16 cellular contexts compared by ENCODE assay signal in genomic region chr3:32340639-32341365, GRCh38. TPM values are rescaled to one million over a fixed set of nuclear protein-coding genes. Genes with fewer than 3 reads are reported as not detected.
DNase-seq lines count a peak whose midpoint lies in the region; ATAC-seq, FAIRE-seq and TF ChIP-seq lines count a peak whose summit lies in the region.
"Had no signal": no experiment of that assay in that cellular context is flagged by ENCODE, and none has a peak within 500 bp of the region (broad histone marks: within the 10 kb centered on the region; RNA-seq: fewer than 3 reads in every experiment).

No MANE protein-coding gene starts in this region.

- H3K4me2 ChIP-seq in A549 (no peak overlapping the region), mesenchymal stem cell (ENCODE audit: low read length, poor library complexity, severe bottlenecking) (no peak overlapping the region)

- H3K4ac ChIP-seq in mesenchymal stem cell (ENCODE audit: low read depth in 1 of 2, low read length in 2 of 2) = no peak overlapping the region

- peaks cover 3% of the 10 kb centered on the region for H3K27me3 Mint-ChIP-seq in nephron progenitor cell (ENCODE audit: low read depth, poor library complexity)
- H3K27me3 Mint-ChIP-seq: activated CD4-positive, alpha-beta memory T cell treated with anti-CD3 and anti-CD28 coated beads for 36 hours; B cell had no signal

- no peak overlapping the region for H3K23ac ChIP-seq in mesenchymal stem cell (ENCODE audit: low read length in 2 of 2)

- H3K18ac ChIP-seq in mesenchymal stem cell (ENCODE audit: low read depth in 1 of 2, low read length in 2 of 2) = no peak overlapping the region

- ATAC-seq in A549 (peak; percentile 61 to 66; a peak in 4 of 6 replicates), esophagus mucosa (no peak)

- CTCF ChIA-PET in A549 (lab: Yijun Ruan, JAX) = interaction anchor here (3.1 kb wide), 1 partner anchor 164 kb away, joined by 21 read pairs; no protein-coding TSS in a partner anchor

- H3K79me1 ChIP-seq in mesenchymal stem cell (replicated peaks; ENCODE audit: low read length, poor library complexity, severe bottlenecking) = no peaks in the 10 kb centered on the region

- peaks cover 19% of the 10 kb centered on the region for H3K4me1 Mint-ChIP-seq in nephron progenitor cell
- H3K4me1 Mint-ChIP-seq: B cell; stimulated activated effector memory CD8-positive, alpha-beta T cell treated with anti-CD3 and anti-CD28 coated beads, Interleukin-12 subunit alpha, Interleukin-12 subunit beta, amount 100 ng/mL, for 72 hours had no signal

- H3K4me1 ChIP-seq in A549 (no peaks in the 10 kb centered on the region), mesenchymal stem cell (ENCODE audit: control insufficient read depth, insufficient read depth, low read depth, low read length) (peaks cover under 1% of the 10 kb centered on the region)

- H3K36me3 ChIP-seq in kidney epithelial cell (ENCODE audit: control insufficient read depth, insufficient read depth, low read length) (no peaks in the 10 kb centered on the region), mesenchymal stem cell (ENCODE audit: control insufficient read depth in 1 of 2, insufficient read depth in 2 of 2, low read depth in 1 of 2, low read length in 2 of 2) (no peaks in the 10 kb centered on the region)

- 81% methylated on average over 7 of the region's 7 CpGs for WGBS in A549 (ENCODE audit: missing lambda C conversion rate)
- 81% methylated on average over 6 of the region's 7 CpGs for WGBS in mesenchymal stem cell

- H3K14ac ChIP-seq in mesenchymal stem cell (ENCODE audit: low read length in 2 of 2) = no peak overlapping the region

- H2BK15ac ChIP-seq in mesenchymal stem cell (ENCODE audit: low read depth, poor library complexity, severe bottlenecking) = no peak overlapping the region

- H3K27me3 ChIP-seq in kidney epithelial cell (ENCODE audit: control insufficient read depth, insufficient read depth, low read length) (no peaks in the 10 kb centered on the region), mesenchymal stem cell (ENCODE audit: control insufficient read depth in 1 of 2, insufficient read depth in 1 of 2, low read length in 2 of 2) (peaks cover 0 to 9% of the 10 kb centered on the region in 2 experiments)
- H3K27me3 ChIP-seq: body of pancreas had no signal

- TF ChIP-seq POLR2A in A549 (IDR thresholded peaks at IDR 0.05; ENCODE audit: low read length) = no peak

- no peak overlapping the region for H2BK12ac ChIP-seq in mesenchymal stem cell (ENCODE audit: low read length in 2 of 2)

- H3K36me3 Mint-ChIP-seq in nephron progenitor cell (ENCODE audit: low read depth) = no peaks in the 10 kb centered on the region
- H3K36me3 Mint-ChIP-seq: stimulated activated effector memory CD8-positive, alpha-beta T cell treated with anti-CD3 and anti-CD28 coated beads, Interleukin-12 subunit alpha, Interleukin-12 subunit beta, amount 100 ng/mL, for 72 hours had no signal

- H3K9me3 Mint-ChIP-seq in nephron progenitor cell = no peaks in the 10 kb centered on the region
- H3K9me3 Mint-ChIP-seq: activated CD4-positive, alpha-beta memory T cell treated with anti-CD3 and anti-CD28 coated beads for 36 hours; endodermal cell; stimulated activated effector memory CD8-positive, alpha-beta T cell treated with anti-CD3 and anti-CD28 coated beads, Interleukin-12 subunit alpha, Interleukin-12 subunit beta, amount 100 ng/mL, for 72 hours had no signal

- no peak for FAIRE-seq in A549 (lab: Jason Lieb, UNC)

- H4K91ac ChIP-seq in mesenchymal stem cell (ENCODE audit: low read length) = no peak overlapping the region

- H3K27ac ChIP-seq in A549 (no peak overlapping the region), mesenchymal stem cell (ENCODE audit: low read length, poor library complexity, severe bottlenecking) (no peak overlapping the region)
- H3K27ac ChIP-seq: body of pancreas had no signal

- no peak overlapping the region for H3K27ac Mint-ChIP-seq in nephron progenitor cell
- H3K27ac Mint-ChIP-seq: activated CD4-positive, alpha-beta memory T cell treated with anti-CD3 and anti-CD28 coated beads for 36 hours; B cell; endodermal cell; stimulated activated effector memory CD8-positive, alpha-beta T cell treated with anti-CD3 and anti-CD28 coated beads, Interleukin-12 subunit alpha, Interleukin-12 subunit beta, amount 100 ng/mL, for 72 hours had no signal

- no peak overlapping the region for H2AK5ac ChIP-seq in mesenchymal stem cell (ENCODE audit: low read length, severe bottlenecking)

- H3K9ac ChIP-seq in mesenchymal stem cell (ENCODE audit: low read length) = no peak overlapping the region

- H4K8ac ChIP-seq in mesenchymal stem cell (ENCODE audit: low read length) = no peak overlapping the region

- TF ChIP-seq CTCF in A549 (IDR thresholded peaks at IDR 0.05) (no peak), HFF-Myc (IDR thresholded peaks at IDR 0.05; ENCODE audit: low read depth, low read length, missing control alignments) (peak; percentile 8), kidney epithelial cell (IDR thresholded peaks at IDR 0.05; ENCODE audit: insufficient read depth, low read length, poor library complexity, severe bottlenecking) (peak; percentile 23), nephron progenitor cell (IDR thresholded peaks at IDR 0.05) (no peak)

- POLR2A ChIA-PET in A549 (lab: Yijun Ruan, JAX) = no interaction called here

- DNase-seq in A549 (ENCODE audit: low read depth in 1 of 2, low spot score in 1 of 2) (peak in 1 of 2 experiments; percentile 42), HFF-Myc (ENCODE audit: extremely low read depth, low read depth) (no peak), SHP77 treated with DMSO at 0.1 percent for 48 hours (lab: John Stamatoyannopoulos, UW) (peak; percentile 15), kidney epithelial cell (ENCODE audit: low read depth) (no peak), nephron progenitor cell (no peak), RKO (ENCODE audit: low spot score) (no peak), mesenchymal stem cell (no peak)
- DNase-seq: activated effector memory CD4-positive, alpha-beta T cell treated with anti-CD3 and anti-CD28 coated beads, Interleukin-2, amount 50 U/mL, for 16 hours; left ventricle myocardium superior; NCI-H446 treated with DMSO at 0.1 percent for 48 hours had no signal

- H3K4me3 Mint-ChIP-seq in nephron progenitor cell = no peak overlapping the region
- H3K4me3 Mint-ChIP-seq: activated CD4-positive, alpha-beta memory T cell treated with anti-CD3 and anti-CD28 coated beads for 36 hours; B cell; endodermal cell; stimulated activated effector memory CD8-positive, alpha-beta T cell treated with anti-CD3 and anti-CD28 coated beads, Interleukin-12 subunit alpha, Interleukin-12 subunit beta, amount 100 ng/mL, for 72 hours had no signal

- H2AFZ ChIP-seq in mesenchymal stem cell (ENCODE audit: low read depth, low read length) = no peak overlapping the region

- 0 out of 5 replicates have a peak, but pooled peaks of 1 of the 2 experiments have one; percentile 25 for TF ChIP-seq RAD21 in A549 (conservative IDR thresholded peaks at IDR 0.05 in 1 of 2, IDR thresholded peaks at IDR 0.05 in 1 of 2)

- no peak overlapping the region for H2BK5ac ChIP-seq in mesenchymal stem cell (ENCODE audit: low read depth, low read length, poor library complexity, severe bottlenecking)

- no peak for TF ChIP-seq EP300 in A549 (IDR thresholded peaks at IDR 0.05)

- H3K4me3 ChIP-seq in A549 (no peak overlapping the region), HFF-Myc (replicated peaks; ENCODE audit: low read depth, low read length) (no peak overlapping the region), kidney epithelial cell (ENCODE audit: low read depth, low read length) (no peak overlapping the region), mesenchymal stem cell (ENCODE audit: insufficient read depth in 1 of 2, low read depth in 1 of 2, low read length in 2 of 2) (no peak overlapping the region)
- H3K4me3 ChIP-seq: body of pancreas had no signal

- H2BK120ac ChIP-seq in mesenchymal stem cell (ENCODE audit: low read depth, low read length) = no peak overlapping the region

- H3K9me3 ChIP-seq in A549 (no peaks in the 10 kb centered on the region), mesenchymal stem cell (ENCODE audit: control insufficient read depth, low read length) (no peaks in the 10 kb centered on the region)
- H3K9me3 ChIP-seq: body of pancreas had no signal

TF ChIP-seq in A549, 52 proteins besides CTCF, POLR2A, EP300 and RAD21 (continues in another document):
- no peak for TF ChIP-seq HEYL (CRISPR knock-in tag; IDR thresholded peaks at IDR 0.05)
- TF ChIP-seq, protein P1, sequence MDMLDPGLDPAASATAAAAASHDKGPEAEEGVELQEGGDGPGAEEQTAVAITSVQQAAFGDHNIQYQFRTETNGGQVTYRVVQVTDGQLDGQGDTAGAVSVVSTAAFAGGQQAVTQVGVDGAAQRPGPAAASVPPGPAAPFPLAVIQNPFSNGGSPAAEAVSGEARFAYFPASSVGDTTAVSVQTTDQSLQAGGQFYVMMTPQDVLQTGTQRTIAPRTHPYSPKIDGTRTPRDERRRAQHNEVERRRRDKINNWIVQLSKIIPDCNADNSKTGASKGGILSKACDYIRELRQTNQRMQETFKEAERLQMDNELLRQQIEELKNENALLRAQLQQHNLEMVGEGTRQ (IDR thresholded peaks at IDR 0.05) = no peak
- TF ChIP-seq ZSCAN20 (CRISPR knock-in tag; IDR thresholded peaks at IDR 0.05) = no peak
- TF ChIP-seq ZC3H11A (IDR thresholded peaks at IDR 0.05) = no peak
- no peak for TF ChIP-seq E2F6 (IDR thresholded peaks at IDR 0.05; ENCODE audit: borderline replicate concordance, low read depth)
- no peak for TF ChIP-seq GATA3 (IDR thresholded peaks at IDR 0.05; ENCODE audit: borderline replicate concordance)
- no peak for TF ChIP-seq FOSB (CRISPR knock-in tag; IDR thresholded peaks at IDR 0.05)
- no peak for TF ChIP-seq CBX2 (IDR thresholded peaks at IDR 0.05; ENCODE audit: borderline replicate concordance, low read depth)
- TF ChIP-seq RFX5 (IDR thresholded peaks at IDR 0.05) = no peak
- no peak for TF ChIP-seq ZNF302 (CRISPR knock-in tag; IDR thresholded peaks at IDR 0.05)

RNA-seq across cellular contexts. Expression of gene CMTM7, which starts 50.9 kb away (rescaled TPM):
- 18.7 and 27.1 TPM in 2 replicates for polyA plus RNA-seq in A549 (2011; rRNA removed)
- 35.7 and 42.0 TPM in 2 replicates for polyA plus RNA-seq in A549 (2012; cell fraction: cytosol; rRNA removed)
- polyA plus RNA-seq in A549 (2012; cell fraction: nucleus; rRNA removed) = 31.6 and 34.6 TPM in 2 replicates
- 12.9 to 15.3 TPM (median 14.2 TPM) in 3 replicates for polyA plus RNA-seq in A549 (2017; fragmentation: RNase III; extraction: RNeasy Plus Mini Kit Qiagen cat#74134 plus additional on column Dnase treatment)
- 17.8 and 23.1 TPM in 2 replicates for polyA minus RNA-seq in A549 (2011; rRNA and poly(A)+ RNA removed)
- total RNA-seq in kidney epithelial cell = 40.7 and 48.0 TPM in 2 replicates
- 1.2 TPM for total RNA-seq in esophagus mucosa
- 15.4 TPM for polyA plus RNA-seq in mesenchymal stem cell (2013, experiment 1 of 2)
- polyA plus RNA-seq in mesenchymal stem cell (2013, experiment 2 of 2) = 14.4 TPM

Comparison
In these comparisons a context has a peak if more than half of its experiments do, and no peak if none do; other contexts are left out.
1. CTCF ChIP-seq: peak in HFF-Myc (single experiment) and kidney epithelial cell (single experiment); none in A549 (single experiment) and nephron progenitor cell (single experiment).
2. RNA of gene CMTM7, which starts 50.9 kb away (total RNA-seq): 40.7 to 48.0 TPM in kidney epithelial cell; 1.2 TPM in esophagus mucosa (single experiment); every median in the first group is over 10 times any median in the second.